ENCODE assay signal across 1 cellular context in genomic region chr9:104286792-104287191, GRCh38.
TF ChIP-seq lines count a peak whose summit lies in the region.

No MANE protein-coding gene starts in this region.

TF ChIP-seq in GM23338, 12 proteins besides CTCF, POLR2A, EP300 and RAD21:
- TF ChIP-seq, protein P1, sequence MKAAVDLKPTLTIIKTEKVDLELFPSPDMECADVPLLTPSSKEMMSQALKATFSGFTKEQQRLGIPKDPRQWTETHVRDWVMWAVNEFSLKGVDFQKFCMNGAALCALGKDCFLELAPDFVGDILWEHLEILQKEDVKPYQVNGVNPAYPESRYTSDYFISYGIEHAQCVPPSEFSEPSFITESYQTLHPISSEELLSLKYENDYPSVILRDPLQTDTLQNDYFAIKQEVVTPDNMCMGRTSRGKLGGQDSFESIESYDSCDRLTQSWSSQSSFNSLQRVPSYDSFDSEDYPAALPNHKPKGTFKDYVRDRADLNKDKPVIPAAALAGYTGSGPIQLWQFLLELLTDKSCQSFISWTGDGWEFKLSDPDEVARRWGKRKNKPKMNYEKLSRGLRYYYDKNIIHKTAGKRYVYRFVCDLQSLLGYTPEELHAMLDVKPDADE (IDR thresholded peaks at IDR 0.05), result no peak
- TF ChIP-seq ZNF114 (CRISPR knock-in tag; IDR thresholded peaks at IDR 0.05) (no peak), EZH2phosphoT487 (IDR thresholded peaks at IDR 0.05; ENCODE audit: unreplicated experiment) (no peak), REST (IDR thresholded peaks at IDR 0.05; ENCODE audit: unreplicated experiment) (no peak)
